ENCODE assay signal across 11 cellular contexts in genomic region chr6:98839788-98840361, GRCh38. TPM values are rescaled to one million over a fixed set of nuclear protein-coding genes. Genes with fewer than 3 reads are reported as not detected.
A peak's percentile ranks its signal among the peaks of the same experiment; 100 is the strongest.
DNase-seq lines count a peak whose midpoint lies in the region; ATAC-seq and TF ChIP-seq lines count a peak whose summit lies in the region.
"Had no signal": no experiment of that assay in that cellular context is flagged by ENCODE, and none has a peak within 500 bp of the region (broad histone marks: within the 10 kb centered on the region; RNA-seq: fewer than 3 reads in every experiment).

No MANE protein-coding gene starts in this region.

- peaks cover 39% of the 10 kb centered on the region for H3K27me3 Mint-ChIP-seq in Caco-2 (ENCODE audit: insufficient read depth, unreplicated experiment)
- peaks cover 93% of the 10 kb centered on the region for H3K27me3 Mint-ChIP-seq in stimulated activated memory B cell treated with anti-CD40 and anti-IgM and Interleukin-4, amounts not matched to agents 10 μg/mL and 1 μg/mL and 100 μg/mL, for 72 hours

- DNase-seq in Caco-2 = no peak
- peak; percentile 47 for DNase-seq in HT1080 (ENCODE audit: low read depth)
- peak; percentile 17 for DNase-seq in amniotic epithelial cell (ENCODE audit: low read depth)
- no peak for DNase-seq in left lobe of liver (ENCODE audit: low spot score)
- no peak for DNase-seq in heart left ventricle
- no peak for DNase-seq in ovary
- no peak for DNase-seq in activated CD4-positive, alpha-beta T cell treated with anti-CD3 and anti-CD28 coated beads for 48 hours
- DNase-seq: effector CD8-positive, alpha-beta T cell had no signal

- no peak overlapping the region for H3K27ac ChIP-seq in heart left ventricle
- H3K27ac ChIP-seq in ovary = no peak overlapping the region
- H3K27ac ChIP-seq: vagina had no signal

- intact Hi-C loops in Caco-2 (cut with micrococcal nuclease; ENCODE audit: unreplicated experiment) (loop anchor here (1.0 kb wide), 2 partner anchors 71 to 792 kb away; no protein-coding TSS in a partner anchor), heart left ventricle (cut with DNase I) (loop anchor here in 5 of 10 donors (5.0 to 10.0 kb wide), 3 partner anchors 275 to 1345 kb away; no protein-coding TSS in a partner anchor), ovary (cut with DNase I) (loop anchor here in 1 of 4 donors (10.0 kb wide), 1 partner anchor 1345 kb away; no protein-coding TSS in a partner anchor)

- H3K36me3 ChIP-seq in Caco-2 (ENCODE audit: control insufficient read depth, insufficient read depth, low read length) (no peaks in the 10 kb centered on the region), heart left ventricle (no peaks in the 10 kb centered on the region), ovary (no peaks in the 10 kb centered on the region)
- H3K36me3 ChIP-seq: vagina had no signal

- H3K4me1 Mint-ChIP-seq in Caco-2 (ENCODE audit: low read depth, unreplicated experiment) = no peaks in the 10 kb centered on the region
- peaks cover 26% of the 10 kb centered on the region for H3K4me1 Mint-ChIP-seq in stimulated activated memory B cell treated with anti-CD40 and anti-IgM and Interleukin-4, amounts not matched to agents 10 μg/mL and 1 μg/mL and 100 μg/mL, for 72 hours

- H3K27ac Mint-ChIP-seq in Caco-2 (ENCODE audit: unreplicated experiment) = no peak overlapping the region
- no peak overlapping the region for H3K27ac Mint-ChIP-seq in stimulated activated memory B cell treated with anti-CD40 and anti-IgM and Interleukin-4, amounts not matched to agents 10 μg/mL and 1 μg/mL and 100 μg/mL, for 72 hours

- TF ChIP-seq POLR2A in heart left ventricle (IDR thresholded peaks at IDR 0.05) (no peak), ovary (IDR thresholded peaks at IDR 0.05) (no peak)

- no peaks in the 10 kb centered on the region for H3K9me3 Mint-ChIP-seq in Caco-2 (ENCODE audit: unreplicated experiment)
- no peaks in the 10 kb centered on the region for H3K9me3 Mint-ChIP-seq in stimulated activated memory B cell treated with anti-CD40 and anti-IgM and Interleukin-4, amounts not matched to agents 10 μg/mL and 1 μg/mL and 100 μg/mL, for 72 hours

- peaks cover 12% of the 10 kb centered on the region; the same call in 1 of the 2 replicates for H3K4me1 ChIP-seq in Caco-2
- H3K4me1 ChIP-seq in heart left ventricle = peaks cover 2 to 36% (median 17%) of the 10 kb centered on the region in 12 donors
- peaks cover 11% of the 10 kb centered on the region for H3K4me1 ChIP-seq in ovary (ENCODE audit: insufficient read depth)

- no peak for TF ChIP-seq EP300 in ovary (IDR thresholded peaks at IDR 0.05)

- H3K4me3 ChIP-seq in Caco-2 (ENCODE audit: low read depth, low read length) (no peak overlapping the region), heart left ventricle (no peak overlapping the region), ovary (no peak overlapping the region)
- H3K4me3 ChIP-seq: vagina had no signal

- WGBS in heart left ventricle, 4 donors = 23 to 40% (median 34%) methylated on average over 5 of the region's 5 CpGs
- 23 to 33% (median 26%) methylated on average over 5 of the region's 5 CpGs for WGBS in ovary, 3 donors

- H3K4me3 Mint-ChIP-seq in Caco-2 (ENCODE audit: unreplicated experiment) = no peak overlapping the region
- H3K4me3 Mint-ChIP-seq in stimulated activated memory B cell treated with anti-CD40 and anti-IgM and Interleukin-4, amounts not matched to agents 10 μg/mL and 1 μg/mL and 100 μg/mL, for 72 hours = no peak overlapping the region

- no TSS peak for BruUV-seq in Caco-2 (replicated peaks; lab: Mats Ljungman, UMichigan)

- peak; percentile 39 for ATAC-seq in left lobe of liver
- ATAC-seq in stimulated activated memory B cell treated with anti-CD40 and anti-IgM and Interleukin-4, amounts not matched to agents 10 μg/mL and 1 μg/mL and 100 μg/mL, for 72 hours = no peak
- ATAC-seq in heart left ventricle = no peak

- no peaks in the 10 kb centered on the region for H3K36me3 Mint-ChIP-seq in Caco-2 (ENCODE audit: insufficient read depth, unreplicated experiment)
- no peaks in the 10 kb centered on the region for H3K36me3 Mint-ChIP-seq in stimulated activated memory B cell treated with anti-CD40 and anti-IgM and Interleukin-4, amounts not matched to agents 10 μg/mL and 1 μg/mL and 100 μg/mL, for 72 hours

- H3K27me3 ChIP-seq in Caco-2 (replicated peaks; ENCODE audit: control insufficient read depth, insufficient read depth, low read length) (peaks cover 4% of the 10 kb centered on the region), heart left ventricle (peaks cover 77 to 100% (median 99%) of the 10 kb centered on the region in 9 donors), ovary (no peaks in the 10 kb centered on the region)

- CTCF ChIA-PET in Caco-2 (lab: Charles Lee) = interaction anchor here (0.9 kb wide), 1 partner anchor 70 kb away, joined by 12 read pairs; no protein-coding TSS in a partner anchor

- TF ChIP-seq CTCF in Caco-2 (IDR thresholded peaks at IDR 0.05; ENCODE audit: insufficient read depth in 1 of 2, low read depth in 1 of 2, low read length in 1 of 2, severe bottlenecking in 1 of 2, unreplicated experiment in 1 of 2) (peak; percentile 27 to 57), heart left ventricle (IDR thresholded peaks at IDR 0.05) (no peak), ovary (IDR thresholded peaks at IDR 0.05) (no peak)

- POLR2A ChIA-PET in Caco-2 (lab: Charles Lee) = no interaction called here

- H3K9me3 ChIP-seq in Caco-2 (no peaks in the 10 kb centered on the region), heart left ventricle (no peaks in the 10 kb centered on the region), ovary (no peaks in the 10 kb centered on the region)
- H3K9me3 ChIP-seq: vagina had no signal

RNA-seq across cellular contexts. Expression of gene POU3F2, which starts 5.5 kb away (rescaled TPM):
- not detected in 2 replicates for total RNA-seq in Caco-2 (2022)
- total RNA-seq in HT1080 (2014; rRNA removed; shearing (Covaris generic)) = 1.6 and 2.4 TPM in 2 replicates
- polyA plus RNA-seq in HT1080 (2015; cell fraction: cytosol; rRNA removed) = 1.6 and 1.7 TPM in 2 replicates
- 2.9 and 3.0 TPM in 2 replicates for polyA plus RNA-seq in HT1080 (2015; cell fraction: nucleus; rRNA removed)
- not detected for total RNA-seq in left lobe of liver
- total RNA-seq in heart left ventricle = not detected
- under 1 TPM in 1 of 2 donors, not detected in 1; 0.01 TPM for polyA plus RNA-seq in heart left ventricle
- total RNA-seq in ovary = not detected
- under 1 TPM in 1 of 2 donors, not detected in 1; 0.02 TPM for polyA plus RNA-seq in ovary
- total RNA-seq: pulmonary artery endothelial cell, vagina had no signal

Comparison
In these comparisons a context has a peak if more than half of its experiments do, and no peak if none do; other contexts are left out.
1. DNase-seq: peak in HT1080 (single experiment) and amniotic epithelial cell (single experiment); none in Caco-2 (0 of 2), left lobe of liver (single experiment), heart left ventricle (0 of 5), ovary (0 of 5) and activated CD4-positive, alpha-beta T cell treated with anti-CD3 and anti-CD28 coated beads for 48 hours (single experiment).
2. CTCF ChIP-seq: peak in Caco-2 (2 of 2); none in heart left ventricle (0 of 12) and ovary (0 of 3).